In the genomic region with DNA sequence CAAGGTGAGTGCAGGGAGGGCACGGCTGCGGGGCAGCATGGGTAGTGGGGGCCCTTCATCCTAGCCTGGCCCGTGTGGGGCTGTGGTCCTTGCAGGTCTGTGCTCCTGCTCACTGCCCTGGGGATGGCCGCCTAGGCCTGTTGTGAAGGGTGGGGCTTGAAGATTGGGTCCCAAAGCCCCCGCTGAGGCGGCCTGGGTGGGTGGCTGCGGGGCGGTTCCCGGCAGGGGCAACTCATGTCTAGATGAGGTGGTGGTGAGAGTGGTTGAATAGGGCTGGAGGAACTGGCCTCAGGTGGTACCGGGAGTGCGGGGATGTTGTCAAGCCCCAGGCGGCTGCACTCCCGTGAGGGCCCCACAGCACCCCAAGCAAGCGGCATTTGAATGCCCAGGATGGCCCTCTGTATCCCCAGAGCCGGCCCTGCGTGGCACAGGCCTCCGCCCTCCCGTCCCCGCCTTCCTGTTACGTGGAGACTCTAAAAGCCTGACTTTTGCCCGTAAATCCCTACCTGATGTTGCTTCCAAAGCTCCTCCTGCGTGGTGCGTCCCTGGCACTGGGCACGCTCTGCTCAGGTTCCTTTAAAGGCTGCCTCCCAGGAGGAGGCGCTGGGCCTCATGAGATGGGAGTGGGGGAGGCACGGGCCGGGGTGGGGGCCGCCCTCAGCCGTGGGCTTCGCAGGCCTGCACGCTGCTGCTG, we compare ENCODE assay signal across 18 cellular contexts. TPM values are rescaled to one million over a fixed set of nuclear protein-coding genes. Genes with fewer than 3 reads are reported as not detected.
A peak's percentile ranks its signal among the peaks of the same experiment; 100 is the strongest.
DNase-seq lines count a peak whose midpoint lies in the region; ATAC-seq, FAIRE-seq and TF ChIP-seq lines count a peak whose summit lies in the region.
"Had no signal": no experiment of that assay in that cellular context is flagged by ENCODE, and none has a peak within 500 bp of the region (broad histone marks: within the 10 kb centered on the region; RNA-seq: fewer than 3 reads in every experiment).

No MANE protein-coding gene starts in this region.

- no peak overlapping the region for H2BK20ac ChIP-seq in H9 (ENCODE audit: low read depth, low read length, poor library complexity, severe bottlenecking)

- H3K36me3 ChIP-seq in kidney (ENCODE audit: control insufficient read depth in 1 of 2, insufficient read depth in 2 of 2, low read length in 2 of 2), result peaks cover 2 to 9% of the 10 kb centered on the region in 2 donors
- H3K36me3 ChIP-seq in gastrocnemius medialis, result peaks cover 0 to 39% of the 10 kb centered on the region in 2 donors

- no peaks in the 10 kb centered on the region for H3K4me1 ChIP-seq in H9 (ENCODE audit: insufficient read depth, low read length)
- no peaks in the 10 kb centered on the region for H3K4me1 ChIP-seq in kidney (ENCODE audit: control insufficient read depth in 1 of 2, insufficient read depth in 1 of 2, low read depth in 1 of 2, low read length in 2 of 2)
- no peaks in the 10 kb centered on the region for H3K4me1 ChIP-seq in gastrocnemius medialis

- no peaks in the 10 kb centered on the region for H3K23me2 ChIP-seq in H9 (ENCODE audit: insufficient read length, low read depth, low read length, poor library complexity, severe bottlenecking)

- H2BK12ac ChIP-seq in H9 (ENCODE audit: insufficient read length, low read depth, low read length), result no peak overlapping the region

- H3K27ac ChIP-seq in H9 (ENCODE audit: insufficient read length, low read depth, low read length), result no peak overlapping the region
- H3K27ac ChIP-seq in kidney (ENCODE audit: low read depth in 2 of 2, low read length in 2 of 2), result no peak overlapping the region
- no peak overlapping the region for H3K27ac ChIP-seq in gastrocnemius medialis

- no peaks in the 10 kb centered on the region for H3K9me3 Mint-ChIP-seq in natural killer cell treated with Interleukin-12 subunit alpha and Interleukin-12 subunit beta and Interleukin-15 and Interleukin-18, amount 100 ng/mL, for 72 hours
- H3K9me3 Mint-ChIP-seq in natural killer cell (no peaks in the 10 kb centered on the region), H9 (no peaks in the 10 kb centered on the region)
- H3K9me3 Mint-ChIP-seq in stimulated activated effector memory CD8-positive, alpha-beta T cell treated with anti-CD3 and anti-CD28 coated beads, Interleukin-12 subunit alpha, Interleukin-12 subunit beta, amount 100 ng/mL, for 72 hours, result no peaks in the 10 kb centered on the region
- H3K9me3 Mint-ChIP-seq: CD4-positive, alpha-beta T cell; IgD-negative memory B cell had no signal

- no peaks in the 10 kb centered on the region for H3K9me3 ChIP-seq in H9 (ENCODE audit: control insufficient read depth, low read depth, low read length)
- H3K9me3 ChIP-seq in kidney (ENCODE audit: control insufficient read depth in 1 of 2, low read length in 2 of 2), result no peaks in the 10 kb centered on the region
- no peaks in the 10 kb centered on the region for H3K9me3 ChIP-seq in gastrocnemius medialis

- no peak overlapping the region for H3K27ac Mint-ChIP-seq in natural killer cell treated with Interleukin-12 subunit alpha and Interleukin-12 subunit beta and Interleukin-15 and Interleukin-18, amount 100 ng/mL, for 72 hours
- H3K27ac Mint-ChIP-seq in natural killer cell (no peak overlapping the region), H9 (peak overlapping the region in 1 of 3 experiments; percentile 66; a peak in 1 of 7 replicates)
- peak overlapping the region; percentile 12 for H3K27ac Mint-ChIP-seq in stimulated activated effector memory CD8-positive, alpha-beta T cell treated with anti-CD3 and anti-CD28 coated beads, Interleukin-12 subunit alpha, Interleukin-12 subunit beta, amount 100 ng/mL, for 72 hours
- H3K27ac Mint-ChIP-seq: CD4-positive, alpha-beta T cell; IgD-negative memory B cell had no signal

- H3K23ac ChIP-seq in H9 (ENCODE audit: insufficient read length, low read depth, low read length), result no peak overlapping the region

- H2BK5ac ChIP-seq in H9 (ENCODE audit: insufficient read length, low read length), result no peak overlapping the region

- H3K9ac ChIP-seq in H9 (ENCODE audit: extremely low read depth, insufficient read length, low read length) (no peak overlapping the region), kidney (ENCODE audit: low read length in 2 of 2) (no peak overlapping the region)

- no peak overlapping the region for H3K4ac ChIP-seq in H9 (ENCODE audit: low read depth, low read length)

- no peaks in the 10 kb centered on the region for H4K20me1 ChIP-seq in H9 (ENCODE audit: control insufficient read depth, insufficient read depth, insufficient read length)

- no peak overlapping the region for H4K8ac ChIP-seq in H9 (replicated peaks; ENCODE audit: insufficient read length, low read depth, low read length)

- H3K79me1 ChIP-seq in H9 (ENCODE audit: insufficient read depth, low read depth, low read length, poor library complexity, severe bottlenecking), result no peaks in the 10 kb centered on the region

- H4K5ac ChIP-seq in H9 (ENCODE audit: insufficient read length, low read depth, low read length), result no peak overlapping the region

- ATAC-seq in natural killer cell treated with Interleukin-12 subunit alpha and Interleukin-12 subunit beta and Interleukin-15 and Interleukin-18, amount 100 ng/mL, for 72 hours, result peak; percentile 14 to 29
- ATAC-seq in natural killer cell, result no peak
- ATAC-seq in stimulated activated effector memory CD8-positive, alpha-beta T cell treated with anti-CD3 and anti-CD28 coated beads, Interleukin-12 subunit alpha, Interleukin-12 subunit beta, amount 100 ng/mL, for 72 hours, result peak; percentile 27
- ATAC-seq in GM19351 (IDR thresholded peaks at IDR 0.05; ENCODE audit: unreplicated experiment), result no peak
- no peak for ATAC-seq in gastrocnemius medialis
- ATAC-seq: GM12878 had no signal

- H3K27me3 ChIP-seq in H9 (ENCODE audit: insufficient read depth, low read length) (no peaks in the 10 kb centered on the region), gastrocnemius medialis (no peaks in the 10 kb centered on the region)

- H4K91ac ChIP-seq in H9 (ENCODE audit: insufficient read length, low read depth, low read length), result no peak overlapping the region

- no peaks in the 10 kb centered on the region for H3K36me3 Mint-ChIP-seq in natural killer cell treated with Interleukin-12 subunit alpha and Interleukin-12 subunit beta and Interleukin-15 and Interleukin-18, amount 100 ng/mL, for 72 hours
- H3K36me3 Mint-ChIP-seq in natural killer cell, result no peaks in the 10 kb centered on the region
- peaks cover 1 to 14% (median 11%) of the 10 kb centered on the region in 3 experiments; a peak in 5 of 7 replicates for H3K36me3 Mint-ChIP-seq in H9 (ENCODE audit: insufficient read depth in 1 of 3, low read depth in 3 of 3)
- H3K36me3 Mint-ChIP-seq in stimulated activated effector memory CD8-positive, alpha-beta T cell treated with anti-CD3 and anti-CD28 coated beads, Interleukin-12 subunit alpha, Interleukin-12 subunit beta, amount 100 ng/mL, for 72 hours, result peaks cover 6% of the 10 kb centered on the region

- no peak overlapping the region for H3K56ac ChIP-seq in H9 (ENCODE audit: insufficient read length, low read depth, low read length)

- in situ Hi-C loops in gastrocnemius medialis (cut with MboI; ENCODE audit: low sequenced_read_pairs in 4 of 4), result no loop called here

- no peak for TF ChIP-seq POLR2A in gastrocnemius medialis (IDR thresholded peaks at IDR 0.05)

- H3K4me2 ChIP-seq in H9 (ENCODE audit: insufficient read depth, insufficient read length, low read length), result no peak overlapping the region

- no peak overlapping the region for H3K18ac ChIP-seq in H9 (ENCODE audit: insufficient read length, low read depth, low read length)

- no peak overlapping the region for H2AK5ac ChIP-seq in H9 (ENCODE audit: insufficient read length, low read length)

- TF ChIP-seq CTCF in natural killer cell (IDR thresholded peaks at IDR 0.05), result no peak
- TF ChIP-seq CTCF in H9 (conservative IDR thresholded peaks at IDR 0.05), result no peak
- no peak for TF ChIP-seq CTCF in kidney (IDR thresholded peaks at IDR 0.05; ENCODE audit: borderline replicate concordance, extremely low read depth, insufficient read depth)
- TF ChIP-seq CTCF in gastrocnemius medialis (IDR thresholded peaks at IDR 0.05 in 4 of 5, conservative IDR thresholded peaks at IDR 0.05 in 1 of 5), result no peak

- H3K27me3 Mint-ChIP-seq in natural killer cell treated with Interleukin-12 subunit alpha and Interleukin-12 subunit beta and Interleukin-15 and Interleukin-18, amount 100 ng/mL, for 72 hours, result no peaks in the 10 kb centered on the region
- H3K27me3 Mint-ChIP-seq in natural killer cell (ENCODE audit: low read depth in 2 of 2), result no peaks in the 10 kb centered on the region
- H3K27me3 Mint-ChIP-seq in H9 (ENCODE audit: low read depth), result no peaks in the 10 kb centered on the region
- H3K27me3 Mint-ChIP-seq: CD4-positive, alpha-beta T cell; IgD-negative memory B cell had no signal

- no CpG with 5 or more reads among the region's 31 CpGs for WGBS in H9 (ENCODE audit: extremely low coverage, insufficient read length, low lambda C conversion rate)

- H3K4me1 Mint-ChIP-seq in natural killer cell treated with Interleukin-12 subunit alpha and Interleukin-12 subunit beta and Interleukin-15 and Interleukin-18, amount 100 ng/mL, for 72 hours (ENCODE audit: low read depth in 2 of 2), result peaks cover 0 to 3% of the 10 kb centered on the region in 2 donors
- peaks cover 0 to 5% of the 10 kb centered on the region in 2 donors for H3K4me1 Mint-ChIP-seq in natural killer cell
- peaks cover 3 to 5% of the 10 kb centered on the region in 2 experiments for H3K4me1 Mint-ChIP-seq in H9
- peaks cover 6% of the 10 kb centered on the region for H3K4me1 Mint-ChIP-seq in stimulated activated effector memory CD8-positive, alpha-beta T cell treated with anti-CD3 and anti-CD28 coated beads, Interleukin-12 subunit alpha, Interleukin-12 subunit beta, amount 100 ng/mL, for 72 hours
- H3K4me1 Mint-ChIP-seq: IgD-negative memory B cell had no signal

- no peak overlapping the region for H2BK15ac ChIP-seq in H9 (ENCODE audit: low read depth, low read length)

- intact Hi-C loops in natural killer cell (cut with micrococcal nuclease), result no loop called here
- intact Hi-C loops in kidney (cut with DNase I), result no loop called here
- intact Hi-C loops in gastrocnemius medialis (cut with DNase I; ENCODE audit: low total_unique reads), result no loop called here

- H2BK120ac ChIP-seq in H9 (ENCODE audit: low read depth, low read length, poor library complexity, severe bottlenecking), result no peak overlapping the region

- FAIRE-seq in kidney (lab: Jason Lieb, UNC), result no peak
- FAIRE-seq: GM12878, GM18507 had no signal

- DNase-seq in natural killer cell treated with Interleukin-12 subunit alpha and Interleukin-12 subunit beta and Interleukin-15 and Interleukin-18, amount 100 ng/mL, for 72 hours (ENCODE audit: low spot score), result no peak
- no peak for DNase-seq in natural killer cell
- DNase-seq in H9, result peak; percentile 25
- peak; percentile 64 for DNase-seq in kidney
- DNase-seq in stimulated activated effector memory CD8-positive, alpha-beta T cell treated with anti-CD3 and anti-CD28 coated beads, Interleukin-12 subunit alpha, Interleukin-12 subunit beta, amount 100 ng/mL, for 72 hours (ENCODE audit: low spot score in 2 of 2), result no peak
- DNase-seq in activated naive CD4-positive, alpha-beta T cell treated with anti-CD3 and anti-CD28 coated beads, Interleukin-2, amount 50 U/mL, for 16 hours, result no peak
- no peak for DNase-seq in gastrocnemius medialis
- DNase-seq: ACHN; C1 segment of cervical spinal cord; CD4-positive, alpha-beta T cell; DMS79 had no signal

- H3K4me3 Mint-ChIP-seq in natural killer cell treated with Interleukin-12 subunit alpha and Interleukin-12 subunit beta and Interleukin-15 and Interleukin-18, amount 100 ng/mL, for 72 hours, result no peak overlapping the region
- H3K4me3 Mint-ChIP-seq in natural killer cell (no peak overlapping the region), H9 (no peak overlapping the region)
- no peak overlapping the region for H3K4me3 Mint-ChIP-seq in stimulated activated effector memory CD8-positive, alpha-beta T cell treated with anti-CD3 and anti-CD28 coated beads, Interleukin-12 subunit alpha, Interleukin-12 subunit beta, amount 100 ng/mL, for 72 hours
- H3K4me3 Mint-ChIP-seq: CD4-positive, alpha-beta T cell; IgD-negative memory B cell had no signal

- no peak overlapping the region; the same call in 1 of the 2 replicates for H3K14ac ChIP-seq in H9 (ENCODE audit: insufficient read depth, low read length)

- H3K79me2 ChIP-seq in H9 (ENCODE audit: insufficient read depth, low read length), result no peaks in the 10 kb centered on the region

- H2AFZ ChIP-seq in H9 (ENCODE audit: low read length), result no peak overlapping the region

- H3T11ph ChIP-seq in H9 (ENCODE audit: low read length), result no peak overlapping the region

- H3K4me3 ChIP-seq in kidney (ENCODE audit: low read length in 2 of 2) (no peak overlapping the region), gastrocnemius medialis (no peak overlapping the region)
- H3K4me3 ChIP-seq: GM12878 had no signal

RNA-seq across cellular contexts. Expression of gene SPPL2B, which starts 15.0 kb away (rescaled TPM):
- 10 to 100 TPM; 41.3 to 97.6 TPM for total RNA-seq in natural killer cell treated with Interleukin-12 subunit alpha and Interleukin-12 subunit beta and Interleukin-15 and Interleukin-18, amount 100 ng/mL, for 72 hours
- total RNA-seq in natural killer cell (10 to 100 TPM; 63.2 to 83.8 (median 79.7) TPM), H9 (2021) (69.4 and 73.7 TPM in 2 replicates), kidney (94.1 TPM), gastrocnemius medialis (10 to 100 TPM; 18.1 to 27.7 (median 23.2) TPM)
- 25.3 TPM for polyA plus RNA-seq in kidney (ENCODE audit: insufficient read depth, low read depth, low replicate concordance)

RNA-seq across cellular contexts. Expression of gene LSM7, which starts 15.1 kb away (rescaled TPM):
- 100 to 1,000 TPM; 111 to 154 TPM for total RNA-seq in natural killer cell treated with Interleukin-12 subunit alpha and Interleukin-12 subunit beta and Interleukin-15 and Interleukin-18, amount 100 ng/mL, for 72 hours
- total RNA-seq in natural killer cell (10 to 100 TPM; 52.0 to 80.2 (median 77.4) TPM), H9 (2021) (187 and 202 TPM in 2 replicates), kidney (54.0 TPM), gastrocnemius medialis (100 to 1,000 TPM in 1 of 4 donors, 10 to 100 TPM in 3; 70.0 to 109 (median 77.5) TPM)
- 160 TPM for polyA plus RNA-seq in kidney (ENCODE audit: insufficient read depth, low read depth, low replicate concordance)

RNA-seq across cellular contexts. Expression of gene TMPRSS9, which starts 16.6 kb away (rescaled TPM):
- not detected for total RNA-seq in natural killer cell treated with Interleukin-12 subunit alpha and Interleukin-12 subunit beta and Interleukin-15 and Interleukin-18, amount 100 ng/mL, for 72 hours
- not detected for total RNA-seq in natural killer cell
- total RNA-seq in H9 (2021), result 0.24 and 0.33 TPM in 2 replicates
- not detected for total RNA-seq in kidney
- not detected for polyA plus RNA-seq in kidney (ENCODE audit: insufficient read depth, low read depth, low replicate concordance)
- not detected for total RNA-seq in gastrocnemius medialis
- total RNA-seq: A172; CD4-positive, alpha-beta T cell; GM12878; HT1080 had no signal
- polyA plus RNA-seq: IgD-negative memory B cell had no signal

RNA-seq across cellular contexts. Expression of gene LINGO3, which starts 35.5 kb away (rescaled TPM):
- total RNA-seq in natural killer cell treated with Interleukin-12 subunit alpha and Interleukin-12 subunit beta and Interleukin-15 and Interleukin-18, amount 100 ng/mL, for 72 hours, result under 1 TPM; 0.20 to 0.21 TPM
- total RNA-seq in natural killer cell (1 to 10 TPM in 1 of 3 donors, under 1 TPM in 2; 0.68 to 1.0 (median 0.84) TPM), H9 (2021) (0.28 and 0.61 TPM in 2 replicates), kidney (0.09 TPM), gastrocnemius medialis (not detected)
- not detected for polyA plus RNA-seq in kidney (ENCODE audit: insufficient read depth, low read depth, low replicate concordance)
- total RNA-seq: A172, G401, HT1080 had no signal

Comparison
In these comparisons a context has a peak if more than half of its experiments do, and no peak if none do; other contexts are left out.
1. ATAC-seq: peak in natural killer cell treated with Interleukin-12 subunit alpha and Interleukin-12 subunit beta and Interleukin-15 and Interleukin-18, amount 100 ng/mL, for 72 hours (2 of 2) and stimulated activated effector memory CD8-positive, alpha-beta T cell treated with anti-CD3 and anti-CD28 coated beads, Interleukin-12 subunit alpha, Interleukin-12 subunit beta, amount 100 ng/mL, for 72 hours (single experiment); none in natural killer cell (0 of 3), GM19351 (single experiment) and gastrocnemius medialis (0 of 2).
2. DNase-seq: peak in H9 (single experiment) and kidney (single experiment); none in natural killer cell treated with Interleukin-12 subunit alpha and Interleukin-12 subunit beta and Interleukin-15 and Interleukin-18, amount 100 ng/mL, for 72 hours (single experiment), natural killer cell (single experiment), stimulated activated effector memory CD8-positive, alpha-beta T cell treated with anti-CD3 and anti-CD28 coated beads, Interleukin-12 subunit alpha, Interleukin-12 subunit beta, amount 100 ng/mL, for 72 hours (0 of 2), activated naive CD4-positive, alpha-beta T cell treated with anti-CD3 and anti-CD28 coated beads, Interleukin-2, amount 50 U/mL, for 16 hours (single experiment) and gastrocnemius medialis (0 of 2).